In the genomic region with DNA sequence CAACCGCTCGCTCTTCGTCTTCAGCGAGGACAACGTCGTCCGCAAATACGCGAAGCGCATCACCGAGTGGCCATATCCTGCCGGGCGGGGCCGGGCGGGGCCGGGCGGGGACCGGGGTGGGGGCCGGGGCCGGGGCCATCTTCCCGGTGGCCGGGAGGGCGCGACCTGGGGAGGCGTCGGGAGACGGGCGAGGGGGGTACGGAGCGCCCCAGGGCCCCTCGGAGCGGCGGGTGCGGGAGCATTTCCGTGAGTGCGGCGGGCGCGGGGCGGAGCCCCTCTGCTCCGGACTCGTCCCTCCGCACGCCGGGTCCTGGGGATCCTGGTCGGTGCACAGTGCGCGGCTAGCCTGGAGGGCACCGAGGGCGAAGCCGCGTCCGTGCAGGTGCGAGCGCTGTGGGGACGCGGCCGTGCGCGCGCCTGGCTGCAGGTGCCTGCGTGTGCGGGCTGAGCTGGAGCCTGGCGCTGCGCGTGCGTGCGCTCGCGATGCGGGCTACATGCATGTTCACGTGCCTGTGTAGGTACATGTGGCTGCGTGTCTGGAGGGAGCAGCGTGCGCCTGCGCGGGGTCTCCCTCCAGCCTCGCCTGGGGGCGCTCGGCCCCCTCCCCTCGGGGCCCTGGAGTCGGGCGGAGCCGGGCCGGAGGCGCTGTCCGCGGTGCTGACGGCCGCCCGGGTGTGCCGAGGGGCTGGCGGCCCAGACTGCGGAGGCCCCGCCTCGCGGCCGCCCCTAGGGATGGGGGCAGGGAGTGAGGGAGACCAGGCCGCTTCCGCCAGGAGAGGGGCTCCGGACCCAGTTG, we compare ENCODE assay signal across 1 cellular context.
TF ChIP-seq lines count a peak whose summit lies in the region.

No MANE protein-coding gene starts in this region.

TF ChIP-seq in HepG2, 621 proteins besides CTCF, POLR2A, EP300 and RAD21 (continued from another document):
- no peak for TF ChIP-seq ZNF841 (CRISPR knock-in tag; IDR thresholded peaks at IDR 0.05; ENCODE audit: borderline replicate concordance)
- TF ChIP-seq ARID3A (IDR thresholded peaks at IDR 0.05; ENCODE audit: low read depth, low read length): no peak
- no peak for TF ChIP-seq ZNF570 (CRISPR knock-in tag; IDR thresholded peaks at IDR 0.05; ENCODE audit: borderline replicate concordance)
- TF ChIP-seq ZNF441 (CRISPR knock-in tag; IDR thresholded peaks at IDR 0.05; ENCODE audit: borderline replicate concordance): peak; percentile 64; the same call in 1 of the 2 replicates
- TF ChIP-seq, protein P1, sequence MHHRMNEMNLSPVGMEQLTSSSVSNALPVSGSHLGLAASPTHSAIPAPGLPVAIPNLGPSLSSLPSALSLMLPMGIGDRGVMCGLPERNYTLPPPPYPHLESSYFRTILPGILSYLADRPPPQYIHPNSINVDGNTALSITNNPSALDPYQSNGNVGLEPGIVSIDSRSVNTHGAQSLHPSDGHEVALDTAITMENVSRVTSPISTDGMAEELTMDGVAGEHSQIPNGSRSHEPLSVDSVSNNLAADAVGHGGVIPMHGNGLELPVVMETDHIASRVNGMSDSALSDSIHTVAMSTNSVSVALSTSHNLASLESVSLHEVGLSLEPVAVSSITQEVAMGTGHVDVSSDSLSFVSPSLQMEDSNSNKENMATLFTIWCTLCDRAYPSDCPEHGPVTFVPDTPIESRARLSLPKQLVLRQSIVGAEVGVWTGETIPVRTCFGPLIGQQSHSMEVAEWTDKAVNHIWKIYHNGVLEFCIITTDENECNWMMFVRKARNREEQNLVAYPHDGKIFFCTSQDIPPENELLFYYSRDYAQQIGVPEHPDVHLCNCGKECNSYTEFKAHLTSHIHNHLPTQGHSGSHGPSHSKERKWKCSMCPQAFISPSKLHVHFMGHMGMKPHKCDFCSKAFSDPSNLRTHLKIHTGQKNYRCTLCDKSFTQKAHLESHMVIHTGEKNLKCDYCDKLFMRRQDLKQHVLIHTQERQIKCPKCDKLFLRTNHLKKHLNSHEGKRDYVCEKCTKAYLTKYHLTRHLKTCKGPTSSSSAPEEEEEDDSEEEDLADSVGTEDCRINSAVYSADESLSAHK (CRISPR knock-in tag; IDR thresholded peaks at IDR 0.05; ENCODE audit: borderline replicate concordance): no peak
- no peak for TF ChIP-seq ZNF672 (CRISPR knock-in tag; IDR thresholded peaks at IDR 0.05)
- no peak for TF ChIP-seq IRF1 (CRISPR knock-in tag; IDR thresholded peaks at IDR 0.05; ENCODE audit: low read depth)
- no peak for TF ChIP-seq ISL2 (CRISPR knock-in tag; IDR thresholded peaks at IDR 0.05)
- TF ChIP-seq ZNF501 (CRISPR knock-in tag; IDR thresholded peaks at IDR 0.05): no peak
- no peak for TF ChIP-seq ELF1 (CRISPR knock-in tag; IDR thresholded peaks at IDR 0.05)
- no peak for TF ChIP-seq EEA1 (CRISPR knock-in tag; IDR thresholded peaks at IDR 0.05; ENCODE audit: borderline replicate concordance)
- no peak for TF ChIP-seq SIN3A (IDR thresholded peaks at IDR 0.05; ENCODE audit: borderline replicate concordance, low read depth, low read length)
- TF ChIP-seq CREM (IDR thresholded peaks at IDR 0.05): no peak
- TF ChIP-seq CREM (CRISPR knock-in tag; IDR thresholded peaks at IDR 0.05): no peak
- TF ChIP-seq ZNF737 (CRISPR knock-in tag; IDR thresholded peaks at IDR 0.05; ENCODE audit: borderline replicate concordance): no peak
- TF ChIP-seq, protein P2, sequence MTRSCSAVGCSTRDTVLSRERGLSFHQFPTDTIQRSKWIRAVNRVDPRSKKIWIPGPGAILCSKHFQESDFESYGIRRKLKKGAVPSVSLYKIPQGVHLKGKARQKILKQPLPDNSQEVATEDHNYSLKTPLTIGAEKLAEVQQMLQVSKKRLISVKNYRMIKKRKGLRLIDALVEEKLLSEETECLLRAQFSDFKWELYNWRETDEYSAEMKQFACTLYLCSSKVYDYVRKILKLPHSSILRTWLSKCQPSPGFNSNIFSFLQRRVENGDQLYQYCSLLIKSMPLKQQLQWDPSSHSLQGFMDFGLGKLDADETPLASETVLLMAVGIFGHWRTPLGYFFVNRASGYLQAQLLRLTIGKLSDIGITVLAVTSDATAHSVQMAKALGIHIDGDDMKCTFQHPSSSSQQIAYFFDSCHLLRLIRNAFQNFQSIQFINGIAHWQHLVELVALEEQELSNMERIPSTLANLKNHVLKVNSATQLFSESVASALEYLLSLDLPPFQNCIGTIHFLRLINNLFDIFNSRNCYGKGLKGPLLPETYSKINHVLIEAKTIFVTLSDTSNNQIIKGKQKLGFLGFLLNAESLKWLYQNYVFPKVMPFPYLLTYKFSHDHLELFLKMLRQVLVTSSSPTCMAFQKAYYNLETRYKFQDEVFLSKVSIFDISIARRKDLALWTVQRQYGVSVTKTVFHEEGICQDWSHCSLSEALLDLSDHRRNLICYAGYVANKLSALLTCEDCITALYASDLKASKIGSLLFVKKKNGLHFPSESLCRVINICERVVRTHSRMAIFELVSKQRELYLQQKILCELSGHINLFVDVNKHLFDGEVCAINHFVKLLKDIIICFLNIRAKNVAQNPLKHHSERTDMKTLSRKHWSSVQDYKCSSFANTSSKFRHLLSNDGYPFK (CRISPR knock-in tag; IDR thresholded peaks at IDR 0.05; ENCODE audit: borderline replicate concordance): no peak
- TF ChIP-seq ZNF251 (CRISPR knock-in tag; IDR thresholded peaks at IDR 0.05): no peak
- TF ChIP-seq SRF (IDR thresholded peaks at IDR 0.05; ENCODE audit: low read depth, low read length): no peak
- no peak for TF ChIP-seq KLF15 (CRISPR knock-in tag; IDR thresholded peaks at IDR 0.05; ENCODE audit: borderline replicate concordance)
- TF ChIP-seq SETDB1 (CRISPR knock-in tag; IDR thresholded peaks at IDR 0.05; ENCODE audit: borderline replicate concordance): no peak
- TF ChIP-seq ZNF605 (CRISPR knock-in tag; IDR thresholded peaks at IDR 0.05): no peak
- TF ChIP-seq KMT2B (CRISPR knock-in tag; IDR thresholded peaks at IDR 0.05): no peak
- TF ChIP-seq, protein P3, sequence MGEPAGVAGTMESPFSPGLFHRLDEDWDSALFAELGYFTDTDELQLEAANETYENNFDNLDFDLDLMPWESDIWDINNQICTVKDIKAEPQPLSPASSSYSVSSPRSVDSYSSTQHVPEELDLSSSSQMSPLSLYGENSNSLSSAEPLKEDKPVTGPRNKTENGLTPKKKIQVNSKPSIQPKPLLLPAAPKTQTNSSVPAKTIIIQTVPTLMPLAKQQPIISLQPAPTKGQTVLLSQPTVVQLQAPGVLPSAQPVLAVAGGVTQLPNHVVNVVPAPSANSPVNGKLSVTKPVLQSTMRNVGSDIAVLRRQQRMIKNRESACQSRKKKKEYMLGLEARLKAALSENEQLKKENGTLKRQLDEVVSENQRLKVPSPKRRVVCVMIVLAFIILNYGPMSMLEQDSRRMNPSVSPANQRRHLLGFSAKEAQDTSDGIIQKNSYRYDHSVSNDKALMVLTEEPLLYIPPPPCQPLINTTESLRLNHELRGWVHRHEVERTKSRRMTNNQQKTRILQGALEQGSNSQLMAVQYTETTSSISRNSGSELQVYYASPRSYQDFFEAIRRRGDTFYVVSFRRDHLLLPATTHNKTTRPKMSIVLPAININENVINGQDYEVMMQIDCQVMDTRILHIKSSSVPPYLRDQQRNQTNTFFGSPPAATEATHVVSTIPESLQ (CRISPR knock-in tag; conservative IDR thresholded peaks at IDR 0.05): no peak
- TF ChIP-seq ZKSCAN1 (IDR thresholded peaks at IDR 0.05; ENCODE audit: low read length): no peak
TF ChIP-seq in HepG2: peak in this region for 29.
